ENCODE assay signal across 1 cellular context in genomic region chr22:16932577-16932976, GRCh38.
TF ChIP-seq lines count a peak whose summit lies in the region.

No MANE protein-coding gene starts in this region.

TF ChIP-seq in SK-N-SH, 30 proteins besides CTCF, POLR2A, EP300 and RAD21 (continued from another document):
- TF ChIP-seq REST (IDR thresholded peaks at IDR 0.05; ENCODE audit: low read depth, low read length): no peak
